Comparison of ENCODE assay signal across 8 cellular contexts in the genomic region with DNA sequence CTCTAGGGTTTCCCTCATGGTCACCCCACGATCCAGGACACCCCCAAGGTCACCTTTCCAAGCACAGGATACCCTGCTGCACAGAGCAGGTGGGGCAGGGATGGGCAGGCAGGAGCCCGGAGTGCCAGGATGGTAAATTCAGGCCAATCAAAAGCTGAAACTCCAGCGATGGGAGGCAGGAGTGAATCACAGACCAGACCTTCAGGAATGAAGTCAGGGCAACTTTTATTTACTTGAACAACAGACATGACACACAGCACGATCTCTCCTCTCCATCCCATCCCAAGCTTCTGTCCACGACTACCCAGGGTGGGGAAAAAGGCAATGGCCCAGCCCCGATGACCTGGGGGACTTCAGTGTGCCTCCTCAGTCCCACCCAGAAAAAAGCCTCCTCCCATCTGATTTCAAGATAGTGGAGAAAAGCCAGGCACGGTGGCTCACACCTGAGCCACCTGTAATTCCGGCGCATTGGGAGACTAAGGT. TPM values are rescaled to one million over a fixed set of nuclear protein-coding genes. Genes with fewer than 3 reads are reported as not detected.
DNase-seq lines count a peak whose midpoint lies in the region; ATAC-seq, FAIRE-seq and TF ChIP-seq lines count a peak whose summit lies in the region.

No MANE protein-coding gene starts in this region.

- no peak for ATAC-seq in activated naive CD8-positive, alpha-beta T cell treated with anti-CD3 and anti-CD28 coated beads, Interleukin-2, amount 50 U/mL, for 24 hours
- ATAC-seq in HepG2 (no peak; the same call in 2 of the 3 replicates), upper lobe of left lung (ENCODE audit: low FRiP score in 2 of 2) (no peak), HG03565 (IDR thresholded peaks at IDR 0.05; ENCODE audit: unreplicated experiment) (no peak)

- H3K4me1 ChIP-seq in HepG2 (ENCODE audit: insufficient read depth, low read length) (peaks cover 27% of the 10 kb centered on the region), upper lobe of left lung (peaks cover 61 to 73% (median 67%) of the 10 kb centered on the region in 4 donors)

- no peak for FAIRE-seq in HepG2 (lab: Jason Lieb, UNC)

- H3K27ac ChIP-seq in HepG2 (ENCODE audit: extremely low read length, insufficient read depth, low read length): peak overlapping the region; percentile 41
- H3K27ac ChIP-seq in upper lobe of left lung: peak overlapping the region; percentile 84 to 100 (median 100)

- H3K27me3 ChIP-seq in HepG2 (ENCODE audit: control insufficient read depth in 1 of 2, insufficient read depth in 2 of 2, low read length in 2 of 2) (no peaks in the 10 kb centered on the region), upper lobe of left lung (no peaks in the 10 kb centered on the region)

- no peak overlapping the region for H2AFZ ChIP-seq in HepG2 (ENCODE audit: low read length)

- no peak for TF ChIP-seq RAD21 in HepG2 (CRISPR knock-in tag; IDR thresholded peaks at IDR 0.05)

- H3K9ac ChIP-seq in HepG2 (ENCODE audit: insufficient read depth, low read depth, low read length): 0 out of 2 replicates have a peak overlapping the region, but pooled peaks have one; percentile 44

- POLR2A ChIA-PET in HepG2 (lab: Yijun Ruan, JAX): interaction anchor here (1.4 kb wide), 1 partner anchor 28 kb away, joined by 7 read pairs; no protein-coding TSS in a partner anchor

- peaks cover 32% of the 10 kb centered on the region for H3K4me1 Mint-ChIP-seq in activated naive CD4-positive, alpha-beta T cell treated with anti-CD3 and anti-CD28 coated beads, Interleukin-2, amount 50 U/mL, for 24 hours
- H3K4me1 Mint-ChIP-seq in activated naive CD8-positive, alpha-beta T cell treated with anti-CD3 and anti-CD28 coated beads, Interleukin-2, amount 50 U/mL, for 24 hours: peaks cover 59% of the 10 kb centered on the region

- TF ChIP-seq CTCF in HepG2 (CRISPR knock-in tag; IDR thresholded peaks at IDR 0.05): no peak
- TF ChIP-seq CTCF in upper lobe of left lung (IDR thresholded peaks at IDR 0.05): no peak

- H3K36me3 ChIP-seq in HepG2 (replicated peaks in 1 of 2; ENCODE audit: control insufficient read depth in 1 of 2, insufficient read depth in 2 of 2, low read length in 2 of 2) (no peaks in the 10 kb centered on the region; a peak in 2 of 5 replicates), upper lobe of left lung (peaks cover 0 to 76% (median 43%) of the 10 kb centered on the region in 4 donors)

- in situ Hi-C loops in HepG2 (cut with HindIII; ENCODE audit: extremely low pct_ligation_motif_present, low pct_unique_long_range_greater_than_20kb): no loop called here

- BruUV-seq in HepG2 (replicated peaks; lab: Mats Ljungman, UMichigan): no TSS peak

- H3K27me3 Mint-ChIP-seq in activated naive CD4-positive, alpha-beta T cell treated with anti-CD3 and anti-CD28 coated beads, Interleukin-2, amount 50 U/mL, for 24 hours: no peaks in the 10 kb centered on the region
- H3K27me3 Mint-ChIP-seq in activated naive CD8-positive, alpha-beta T cell treated with anti-CD3 and anti-CD28 coated beads, Interleukin-2, amount 50 U/mL, for 24 hours: no peaks in the 10 kb centered on the region

- peak overlapping the region; percentile 68 for H3K27ac Mint-ChIP-seq in activated naive CD4-positive, alpha-beta T cell treated with anti-CD3 and anti-CD28 coated beads, Interleukin-2, amount 50 U/mL, for 24 hours
- peak overlapping the region; percentile 85 for H3K27ac Mint-ChIP-seq in activated naive CD8-positive, alpha-beta T cell treated with anti-CD3 and anti-CD28 coated beads, Interleukin-2, amount 50 U/mL, for 24 hours

- H3K4me3 Mint-ChIP-seq in activated naive CD4-positive, alpha-beta T cell treated with anti-CD3 and anti-CD28 coated beads, Interleukin-2, amount 50 U/mL, for 24 hours: peak overlapping the region; percentile 79
- peak overlapping the region; percentile 65 for H3K4me3 Mint-ChIP-seq in activated naive CD8-positive, alpha-beta T cell treated with anti-CD3 and anti-CD28 coated beads, Interleukin-2, amount 50 U/mL, for 24 hours

- DNase-seq in activated naive CD4-positive, alpha-beta T cell treated with Interleukin-2 at 50 U/mL for 16 hours: no peak
- DNase-seq in activated naive CD8-positive, alpha-beta T cell treated with anti-CD3 and anti-CD28 coated beads, Interleukin-2, amount 50 U/mL, for 24 hours: no peak
- DNase-seq in HepG2 (ENCODE audit: low spot score): no peak
- DNase-seq in upper lobe of left lung: no peak
- DNase-seq in NCI-H82 (lab: John Stamatoyannopoulos, UW): no peak
- no peak for DNase-seq in activated effector memory CD4-positive, alpha-beta T cell treated with Interleukin-2 at 50 U/mL for 16 hours

- TF ChIP-seq POLR2A in HepG2 (IDR thresholded peaks at IDR 0.05; ENCODE audit: insufficient read depth in 1 of 2, low read depth in 2 of 2, low read length in 2 of 2): no peak
- peak in 1 of 4 donors; percentile 14 for TF ChIP-seq POLR2A in upper lobe of left lung (IDR thresholded peaks at IDR 0.05)

- CTCF ChIA-PET in HepG2 (lab: Yijun Ruan, JAX; ENCODE audit: low intra/inter-chr PET ratio, low total read pairs): no interaction called here

- intact Hi-C loops in HepG2 (cut with micrococcal nuclease; ENCODE audit: unreplicated experiment): loop anchor here (5.0 kb wide), 1 partner anchor 37 kb away; a partner anchor contains a TSS

- peaks cover 6% of the 10 kb centered on the region for H3K79me2 ChIP-seq in HepG2 (ENCODE audit: insufficient read depth, low read length)

- H3K4me3 ChIP-seq in HepG2 (replicated peaks in 1 of 3; ENCODE audit: insufficient read depth in 1 of 3, low read depth in 2 of 3, low read length in 3 of 3): peak overlapping the region in 1 of 3 experiments; percentile 74; a peak in 1 of 6 replicates
- H3K4me3 ChIP-seq in upper lobe of left lung: peak overlapping the region in 1 of 4 donors; percentile 96

- WGBS in HepG2 (ENCODE audit: low lambda C conversion rate): 74% methylated on average over 9 of the region's 9 CpGs
- 63 to 68% methylated on average over 6 to 9 of the region's 9 CpGs for WGBS in upper lobe of left lung, 2 donors

- H3K9me3 ChIP-seq in HepG2 (ENCODE audit: low read length) (no peaks in the 10 kb centered on the region), upper lobe of left lung (no peaks in the 10 kb centered on the region)

- no peaks in the 10 kb centered on the region for H3K9me3 Mint-ChIP-seq in activated naive CD4-positive, alpha-beta T cell treated with anti-CD3 and anti-CD28 coated beads, Interleukin-2, amount 50 U/mL, for 24 hours
- no peaks in the 10 kb centered on the region for H3K9me3 Mint-ChIP-seq in activated naive CD8-positive, alpha-beta T cell treated with anti-CD3 and anti-CD28 coated beads, Interleukin-2, amount 50 U/mL, for 24 hours

- H4K20me1 ChIP-seq in HepG2 (ENCODE audit: insufficient read depth, low read length): no peaks in the 10 kb centered on the region

- peaks cover 3% of the 10 kb centered on the region for H3K36me3 Mint-ChIP-seq in activated naive CD4-positive, alpha-beta T cell treated with anti-CD3 and anti-CD28 coated beads, Interleukin-2, amount 50 U/mL, for 24 hours
- H3K36me3 Mint-ChIP-seq in activated naive CD8-positive, alpha-beta T cell treated with anti-CD3 and anti-CD28 coated beads, Interleukin-2, amount 50 U/mL, for 24 hours (ENCODE audit: low read depth): peaks cover 38% of the 10 kb centered on the region

- H3K4me2 ChIP-seq in HepG2 (ENCODE audit: low read depth, low read length): peak overlapping the region; percentile 82

- TF ChIP-seq EP300 in HepG2 (IDR thresholded peaks at IDR 0.05; ENCODE audit: low read depth in 2 of 2, low read length in 2 of 2) (no peak), HepG2 (CRISPR knock-in tag; IDR thresholded peaks at IDR 0.05; ENCODE audit: borderline replicate concordance) (no peak), upper lobe of left lung (IDR thresholded peaks at IDR 0.05) (no peak)

RNA-seq across cellular contexts. Expression of a gene that starts 39.1 kb away (rescaled TPM):
- total RNA-seq in HepG2 (2016; rRNA removed; fragmentation: Illumina TruSeq; extraction: Trizol) (0.27 and 0.33 TPM in 2 replicates), upper lobe of left lung (10 to 100 TPM in 4 of 6 donors, 1 to 10 TPM in 2; 7.3 to 22.6 (median 10.1) TPM)
- total RNA-seq in HepG2 (2016; cell fraction: cytosol; rRNA removed; fragmentation: Illumina TruSeq; extraction: Trizol; ENCODE audit: low read depth): 0.10 and 0.35 TPM in 2 replicates
- 0.22 and 0.28 TPM in 2 replicates for total RNA-seq in HepG2 (2016; cell fraction: insoluble cytoplasmic fraction; rRNA removed; fragmentation: Illumina TruSeq; extraction: Trizol)
- total RNA-seq in HepG2 (2016; cell fraction: membrane; rRNA removed; fragmentation: Illumina TruSeq; extraction: Trizol): 0.09 and 0.14 TPM in 2 replicates
- total RNA-seq in HepG2 (2016; cell fraction: nucleus; rRNA removed; fragmentation: Illumina TruSeq; extraction: Trizol): 0.28 and 0.37 TPM in 2 replicates
- 0.86 and 1.8 TPM in 2 replicates for polyA plus RNA-seq in HepG2 (2011; rRNA removed)
- polyA plus RNA-seq in HepG2 (2011; cell fraction: cytosol; rRNA removed): 0.91 and 1.2 TPM in 2 replicates
- polyA plus RNA-seq in HepG2 (2011; cell fraction: nucleus; rRNA removed): 3.4 and 3.5 TPM in 2 replicates
- 1.5 and 2.1 TPM in 2 replicates for polyA plus RNA-seq in HepG2 (2012)
- 0.02 TPM in 1 of 2 replicates, not detected in the other for polyA plus RNA-seq in HepG2 (2016; cell fraction: cytosol; fragmentation: Illumina TruSeq; extraction: Trizol; ENCODE audit: low read depth)
- polyA plus RNA-seq in HepG2 (2016; cell fraction: insoluble cytoplasmic fraction; fragmentation: Illumina TruSeq; extraction: Trizol; ENCODE audit: low read depth): 0.38 and 0.45 TPM in 2 replicates
- polyA plus RNA-seq in HepG2 (2016; cell fraction: membrane; fragmentation: Illumina TruSeq; extraction: Trizol; ENCODE audit: low read depth): 0.14 and 0.20 TPM in 2 replicates
- 0.48 and 0.55 TPM in 2 replicates for polyA plus RNA-seq in HepG2 (2016; cell fraction: nucleus; fragmentation: Illumina TruSeq; extraction: Trizol; ENCODE audit: insufficient read depth, low read depth)
- polyA minus RNA-seq in HepG2 (2011; rRNA and poly(A)+ RNA removed; ENCODE audit: low replicate concordance): 1.7 and 5.3 TPM in 2 replicates
- 2.5 and 2.7 TPM in 2 replicates for polyA minus RNA-seq in HepG2 (2011; cell fraction: cytosol; rRNA and poly(A)+ RNA removed)
- polyA minus RNA-seq in HepG2 (2011; cell fraction: nucleus; rRNA and poly(A)+ RNA removed): 2.1 and 2.4 TPM in 2 replicates

RNA-seq across cellular contexts. Expression of a gene that starts 42.6 kb away (rescaled TPM):
- total RNA-seq in HepG2 (2016; rRNA removed; fragmentation: Illumina TruSeq; extraction: Trizol) (not detected in 2 replicates), upper lobe of left lung (1 to 10 TPM in 2 of 6 donors, not detected in 4; 1.3 to 5.2 TPM)
- not detected in 2 replicates for total RNA-seq in HepG2 (2016; cell fraction: cytosol; rRNA removed; fragmentation: Illumina TruSeq; extraction: Trizol; ENCODE audit: low read depth)
- total RNA-seq in HepG2 (2016; cell fraction: insoluble cytoplasmic fraction; rRNA removed; fragmentation: Illumina TruSeq; extraction: Trizol): not detected in 2 replicates
- not detected in 2 replicates for total RNA-seq in HepG2 (2016; cell fraction: membrane; rRNA removed; fragmentation: Illumina TruSeq; extraction: Trizol)
- total RNA-seq in HepG2 (2016; cell fraction: nucleus; rRNA removed; fragmentation: Illumina TruSeq; extraction: Trizol): not detected in 2 replicates
- 0.21 TPM in 1 of 2 replicates, not detected in the other for polyA plus RNA-seq in HepG2 (2011; rRNA removed)
- polyA plus RNA-seq in HepG2 (2011; cell fraction: cytosol; rRNA removed): not detected in 2 replicates
- polyA plus RNA-seq in HepG2 (2011; cell fraction: nucleus; rRNA removed): 1.1 and 1.8 TPM in 2 replicates
- polyA plus RNA-seq in HepG2 (2012): 1.1 TPM in 1 of 2 replicates, not detected in the other
- not detected in 2 replicates for polyA plus RNA-seq in HepG2 (2016; cell fraction: cytosol; fragmentation: Illumina TruSeq; extraction: Trizol; ENCODE audit: low read depth)
- not detected in 2 replicates for polyA plus RNA-seq in HepG2 (2016; cell fraction: insoluble cytoplasmic fraction; fragmentation: Illumina TruSeq; extraction: Trizol; ENCODE audit: low read depth)
- polyA plus RNA-seq in HepG2 (2016; cell fraction: membrane; fragmentation: Illumina TruSeq; extraction: Trizol; ENCODE audit: low read depth): not detected in 2 replicates
- not detected in 2 replicates for polyA plus RNA-seq in HepG2 (2016; cell fraction: nucleus; fragmentation: Illumina TruSeq; extraction: Trizol; ENCODE audit: insufficient read depth, low read depth)
- not detected in 2 replicates for polyA minus RNA-seq in HepG2 (2011; rRNA and poly(A)+ RNA removed; ENCODE audit: low replicate concordance)
- not detected in 2 replicates for polyA minus RNA-seq in HepG2 (2011; cell fraction: cytosol; rRNA and poly(A)+ RNA removed)
- not detected in 2 replicates for polyA minus RNA-seq in HepG2 (2011; cell fraction: nucleus; rRNA and poly(A)+ RNA removed)
